ENCODE assay signal across 16 cellular contexts in the genomic region with DNA sequence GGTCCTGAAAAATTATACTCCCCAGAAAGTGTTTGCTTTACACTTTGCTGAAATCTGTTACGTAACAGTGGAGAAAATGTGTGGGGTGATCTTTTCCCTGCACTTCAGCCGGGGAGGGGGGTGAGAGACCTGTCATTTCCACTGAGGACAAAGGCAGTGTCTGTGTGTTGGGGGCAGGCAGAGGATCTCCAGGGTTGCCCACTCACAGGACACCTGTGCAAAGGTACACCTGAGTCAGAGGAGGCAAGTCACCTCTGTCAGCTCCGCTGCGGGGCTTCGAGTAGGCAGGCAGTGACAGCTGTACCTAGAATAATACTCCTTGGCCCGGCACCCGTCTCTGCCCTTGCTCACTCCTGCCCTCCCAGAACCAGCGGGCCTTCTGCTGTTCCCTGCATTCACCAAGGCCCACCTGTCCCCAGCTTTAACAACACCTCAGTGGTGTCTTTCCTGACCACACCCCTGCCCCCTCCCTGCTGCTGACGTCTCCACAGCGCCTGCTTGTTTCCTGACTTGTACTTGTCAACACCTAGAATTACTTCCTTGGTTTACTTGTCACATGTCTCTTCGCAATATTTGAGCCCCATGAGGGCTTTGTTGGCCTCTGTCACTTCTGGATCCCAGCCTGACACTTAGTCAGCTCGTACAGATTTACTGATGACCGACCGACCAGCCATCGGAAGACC.
DNase-seq lines count a peak whose midpoint lies in the region; TF ChIP-seq lines count a peak whose summit lies in the region.
"Had no signal": no experiment of that assay in that cellular context is flagged by ENCODE, and none has a peak within 500 bp of the region (broad histone marks: within the 10 kb centered on the region; RNA-seq: fewer than 3 reads in every experiment).

No MANE protein-coding gene starts in this region.

- no peak overlapping the region for H3K4me3 Mint-ChIP-seq in activated CD4-positive, alpha-beta memory T cell treated with anti-CD3 and anti-CD28 coated beads for 36 hours
- H3K4me3 Mint-ChIP-seq: H9; stimulated activated memory B cell treated with anti-CD40 and anti-IgM and Interleukin-4, amounts not matched to agents 10 μg/mL and 1 μg/mL and 100 μg/mL, for 72 hours had no signal

- whole genome bisulfite sequencing in hepatocyte (ENCODE audit: low lambda C conversion rate, missing lambda C conversion rate) = 84% methylated on average over 15 of the region's 15 CpGs
- 64 to 69% (median 66%) methylated on average over 14 to 15 of the region's 15 CpGs for WGBS in ovary, 3 donors

- CTCF ChIA-PET in activated CD4-positive, alpha-beta memory T cell treated with anti-CD3 and anti-CD28 coated beads for 36 hours (lab: Charles Lee) = no interaction called here

- POLR2A ChIA-PET in activated CD4-positive, alpha-beta memory T cell treated with anti-CD3 and anti-CD28 coated beads for 36 hours (lab: Charles Lee) = no interaction called here

- H2AFZ ChIP-seq in hepatocyte = no peak overlapping the region

- H3K36me3 ChIP-seq in hepatocyte (replicated peaks; ENCODE audit: insufficient read depth, low read depth) (no peaks in the 10 kb centered on the region), ovary (no peaks in the 10 kb centered on the region)
- H3K36me3 ChIP-seq: cardiac muscle cell, neutrophil had no signal

- no peak overlapping the region for H3K4me2 ChIP-seq in hepatocyte

- no peak for TF ChIP-seq EP300 in ovary (IDR thresholded peaks at IDR 0.05)

- no peak for TF ChIP-seq POLR2A in ovary (IDR thresholded peaks at IDR 0.05)

- H3K27me3 Mint-ChIP-seq in activated CD4-positive, alpha-beta memory T cell treated with anti-CD3 and anti-CD28 coated beads for 36 hours = no peaks in the 10 kb centered on the region
- H3K27me3 Mint-ChIP-seq: stimulated activated memory B cell treated with anti-CD40 and anti-IgM and Interleukin-4, amounts not matched to agents 10 μg/mL and 1 μg/mL and 100 μg/mL, for 72 hours had no signal

- DNase-seq in DMS153 (lab: John Stamatoyannopoulos, UW) (peak; percentile 22), DMS153 treated with DMSO at 0.1 percent for 48 hours (lab: John Stamatoyannopoulos, UW; ENCODE audit: unreplicated experiment) (no peak), hepatocyte (ENCODE audit: low spot score) (no peak), A172 (ENCODE audit: low spot score) (no peak), NCI-H446 treated with DMSO at 0.1 percent for 48 hours (lab: John Stamatoyannopoulos, UW) (no peak), ovary (no peak)
- peak; percentile 12 for DNase-seq in activated CD4-positive, alpha-beta memory T cell treated with anti-CD3 and anti-CD28 coated beads for 36 hours
- DNase-seq: activated T-cell treated with anti-CD3 and anti-CD28 coated beads, Interleukin-2, amount 50 U/mL, for 48 hours; H9 had no signal

- H4K20me1 ChIP-seq in hepatocyte (ENCODE audit: insufficient read depth, poor library complexity, severe bottlenecking) = peaks cover 9% of the 10 kb centered on the region

- no peaks in the 10 kb centered on the region for H3K9me2 ChIP-seq in hepatocyte (replicated peaks; ENCODE audit: insufficient read depth)

- H3K9me3 Mint-ChIP-seq in activated CD4-positive, alpha-beta memory T cell treated with anti-CD3 and anti-CD28 coated beads for 36 hours = peaks cover 10% of the 10 kb centered on the region
- H3K9me3 Mint-ChIP-seq: stimulated activated memory B cell treated with anti-CD40 and anti-IgM and Interleukin-4, amounts not matched to agents 10 μg/mL and 1 μg/mL and 100 μg/mL, for 72 hours had no signal

- intact Hi-C loops in activated CD4-positive, alpha-beta memory T cell treated with anti-CD3 and anti-CD28 coated beads for 36 hours (cut with micrococcal nuclease) = no loop called here
- intact Hi-C loops in ovary (cut with DNase I) = no loop called here

- H3K4me3 ChIP-seq in hepatocyte (no peak overlapping the region), ovary (no peak overlapping the region)
- H3K4me3 ChIP-seq: cardiac muscle cell, K562 had no signal

- H3K36me3 Mint-ChIP-seq in activated CD4-positive, alpha-beta memory T cell treated with anti-CD3 and anti-CD28 coated beads for 36 hours = peaks cover 8% of the 10 kb centered on the region

- H3K4me1 ChIP-seq in hepatocyte (ENCODE audit: insufficient read depth) = peaks cover 9% of the 10 kb centered on the region
- H3K4me1 ChIP-seq in ovary (ENCODE audit: insufficient read depth) = peaks cover 51% of the 10 kb centered on the region

- peaks cover 13% of the 10 kb centered on the region for H3K4me1 Mint-ChIP-seq in activated CD4-positive, alpha-beta memory T cell treated with anti-CD3 and anti-CD28 coated beads for 36 hours (ENCODE audit: low read depth)

- H3K27ac Mint-ChIP-seq in activated CD4-positive, alpha-beta memory T cell treated with anti-CD3 and anti-CD28 coated beads for 36 hours = no peak overlapping the region
- H3K27ac Mint-ChIP-seq: stimulated activated memory B cell treated with anti-CD40 and anti-IgM and Interleukin-4, amounts not matched to agents 10 μg/mL and 1 μg/mL and 100 μg/mL, for 72 hours had no signal

- H3K27me3 ChIP-seq in hepatocyte (no peaks in the 10 kb centered on the region), ovary (no peaks in the 10 kb centered on the region)
- H3K27me3 ChIP-seq: cardiac muscle cell, neutrophil had no signal

- H3K27ac ChIP-seq in hepatocyte = peak overlapping the region; percentile 30
- peak overlapping the region; percentile 45 for H3K27ac ChIP-seq in temporal lobe (ENCODE audit: low read depth, low read length)
- peak overlapping the region in 1 of 2 donors; percentile 75 for H3K27ac ChIP-seq in ovary
- H3K27ac ChIP-seq: 22Rv1, cardiac muscle cell, neutrophil, VCaP had no signal

- TF ChIP-seq CTCF in hepatocyte (IDR thresholded peaks at IDR 0.05; ENCODE audit: poor library complexity) (no peak), ovary (IDR thresholded peaks at IDR 0.05) (no peak)

- H3K79me2 ChIP-seq in hepatocyte = peaks cover 39% of the 10 kb centered on the region

- no peaks in the 10 kb centered on the region for H3K9me3 ChIP-seq in hepatocyte (ENCODE audit: low read depth)
- H3K9me3 ChIP-seq in ovary = no peaks in the 10 kb centered on the region
- H3K9me3 ChIP-seq: neutrophil had no signal

Comparison
In these comparisons a context has a peak if more than half of its experiments do, and no peak if none do; other contexts are left out.
1. DNase-seq: peak in DMS153 (single experiment) and activated CD4-positive, alpha-beta memory T cell treated with anti-CD3 and anti-CD28 coated beads for 36 hours (single experiment); none in DMS153 treated with DMSO at 0.1 percent for 48 hours (single experiment), hepatocyte (single experiment), A172 (single experiment), NCI-H446 treated with DMSO at 0.1 percent for 48 hours (single experiment) and ovary (0 of 5).